In genomic region chr6:1760876-1761275, GRCh38 we compare ENCODE assay signal across 13 cellular contexts.
"Had no signal": no experiment of that assay in that cellular context is flagged by ENCODE, and none has a peak within 500 bp of the region (broad histone marks: within the 10 kb centered on the region; RNA-seq: fewer than 3 reads in every experiment).

No MANE protein-coding gene starts in this region.

- H3K4me3 Mint-ChIP-seq: naive thymus-derived CD8-positive, alpha-beta T cell; neural crest cell had no signal

- H2AFZ ChIP-seq: parathyroid adenoma had no signal

- H3K36me3 ChIP-seq: heart left ventricle, suprapubic skin, thyroid gland, upper lobe of right lung, vagina had no signal

- H3K4me2 ChIP-seq: smooth muscle cell had no signal

- H3K4me1 Mint-ChIP-seq: naive thymus-derived CD8-positive, alpha-beta T cell had no signal

- H3K4me3 ChIP-seq: heart left ventricle, mucosa of descending colon, smooth muscle cell, suprapubic skin, thyroid gland, upper lobe of right lung, vagina had no signal

- H3K4me1 ChIP-seq: parathyroid adenoma, upper lobe of right lung had no signal

- H3K27me3 ChIP-seq: heart left ventricle, suprapubic skin, thyroid gland, upper lobe of right lung, vagina had no signal

- DNase-seq: effector memory CD4-positive, alpha-beta T cell; heart left ventricle; mucosa of descending colon; naive thymus-derived CD8-positive, alpha-beta T cell; stimulated activated CD4-positive, alpha-beta T cell treated with anti-CD3 and anti-CD28 coated beads, Interleukin-2, amount 100 ng/mL, for 48 hours; stimulated activated naive CD8-positive, alpha-beta T cell treated with anti-CD3 and anti-CD28 coated beads, Interleukin-15, Interleukin-2, amounts not matched to agents 100 U/mL and 50 U/mL, for 24 hours; thyroid gland; upper lobe of right lung had no signal

- H3K9me3 ChIP-seq: heart left ventricle, mucosa of descending colon, suprapubic skin, thyroid gland, upper lobe of right lung, vagina had no signal

- H3K9me3 Mint-ChIP-seq: neural crest cell had no signal

- ATAC-seq: heart left ventricle; naive thymus-derived CD8-positive, alpha-beta T cell; stimulated activated naive CD8-positive, alpha-beta T cell treated with anti-CD3 and anti-CD28 coated beads, Interleukin-15, Interleukin-2, amounts not matched to agents 100 U/mL and 50 U/mL, for 24 hours; upper lobe of right lung had no signal

- H3K79me2 ChIP-seq: parathyroid adenoma had no signal

- H3K27me3 Mint-ChIP-seq: naive thymus-derived CD8-positive, alpha-beta T cell had no signal

- H3K27ac ChIP-seq: heart left ventricle, parathyroid adenoma, suprapubic skin, thyroid gland, upper lobe of right lung, vagina had no signal
